ENCODE assay signal across 2 cellular contexts in the genomic region with DNA sequence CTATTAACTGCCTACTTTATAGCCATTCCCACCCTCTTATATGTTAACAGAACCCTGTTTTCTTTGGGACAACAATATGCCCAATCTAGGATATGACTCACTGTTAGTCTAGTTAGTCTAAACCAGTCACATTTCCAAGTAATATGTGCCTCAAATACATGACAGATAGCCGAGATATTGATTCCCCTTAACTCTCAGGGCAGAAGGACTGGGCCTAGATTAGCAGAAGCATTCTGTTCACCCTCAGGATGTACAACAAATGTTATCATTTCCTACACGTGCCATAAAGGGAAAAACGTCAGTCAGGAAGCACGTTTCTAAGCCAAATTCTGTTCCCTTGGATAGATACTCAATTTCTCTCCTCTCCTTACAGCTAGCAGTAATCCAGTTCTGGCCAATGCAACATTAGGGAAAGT.
TF ChIP-seq lines count a peak whose summit lies in the region.

No MANE protein-coding gene starts in this region.

TF ChIP-seq in IMR-90, 13 proteins besides CTCF, POLR2A, EP300 and RAD21 (continued from another document):
- TF ChIP-seq SMC3 (IDR thresholded peaks at IDR 0.05; ENCODE audit: low read depth, low read length), result no peak
- no peak for TF ChIP-seq FOS (IDR thresholded peaks at IDR 0.05; ENCODE audit: low read depth, low read length)
- TF ChIP-seq, protein P1, sequence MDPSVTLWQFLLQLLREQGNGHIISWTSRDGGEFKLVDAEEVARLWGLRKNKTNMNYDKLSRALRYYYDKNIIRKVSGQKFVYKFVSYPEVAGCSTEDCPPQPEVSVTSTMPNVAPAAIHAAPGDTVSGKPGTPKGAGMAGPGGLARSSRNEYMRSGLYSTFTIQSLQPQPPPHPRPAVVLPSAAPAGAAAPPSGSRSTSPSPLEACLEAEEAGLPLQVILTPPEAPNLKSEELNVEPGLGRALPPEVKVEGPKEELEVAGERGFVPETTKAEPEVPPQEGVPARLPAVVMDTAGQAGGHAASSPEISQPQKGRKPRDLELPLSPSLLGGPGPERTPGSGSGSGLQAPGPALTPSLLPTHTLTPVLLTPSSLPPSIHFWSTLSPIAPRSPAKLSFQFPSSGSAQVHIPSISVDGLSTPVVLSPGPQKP (IDR thresholded peaks at IDR 0.05; ENCODE audit: borderline replicate concordance, low read depth, low read length), result no peak
- TF ChIP-seq BHLHE40 (IDR thresholded peaks at IDR 0.05; ENCODE audit: low read depth, low read length), result no peak
- TF ChIP-seq RCOR1 (IDR thresholded peaks at IDR 0.05; ENCODE audit: insufficient replicate concordance, low read length), result no peak
- no peak for TF ChIP-seq RFX5 (IDR thresholded peaks at IDR 0.05; ENCODE audit: low read depth, low read length)
- no peak for TF ChIP-seq CEBPB (IDR thresholded peaks at IDR 0.05; ENCODE audit: low read depth, low read length)
- no peak for TF ChIP-seq MAZ (IDR thresholded peaks at IDR 0.05; ENCODE audit: borderline replicate concordance, low read depth, low read length)
- TF ChIP-seq, protein P2, sequence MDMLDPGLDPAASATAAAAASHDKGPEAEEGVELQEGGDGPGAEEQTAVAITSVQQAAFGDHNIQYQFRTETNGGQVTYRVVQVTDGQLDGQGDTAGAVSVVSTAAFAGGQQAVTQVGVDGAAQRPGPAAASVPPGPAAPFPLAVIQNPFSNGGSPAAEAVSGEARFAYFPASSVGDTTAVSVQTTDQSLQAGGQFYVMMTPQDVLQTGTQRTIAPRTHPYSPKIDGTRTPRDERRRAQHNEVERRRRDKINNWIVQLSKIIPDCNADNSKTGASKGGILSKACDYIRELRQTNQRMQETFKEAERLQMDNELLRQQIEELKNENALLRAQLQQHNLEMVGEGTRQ (IDR thresholded peaks at IDR 0.05; ENCODE audit: low read depth, low read length), result no peak
- TF ChIP-seq MXI1 (IDR thresholded peaks at IDR 0.05; ENCODE audit: borderline replicate concordance, low read depth, low read length), result no peak
- TF ChIP-seq MAFK (IDR thresholded peaks at IDR 0.05; ENCODE audit: low read depth, low read length), result no peak
- TF ChIP-seq CHD1 (IDR thresholded peaks at IDR 0.05; ENCODE audit: low read depth, low read length), result no peak

TF ChIP-seq in SK-N-SH, 30 proteins besides CTCF, POLR2A, EP300 and RAD21:
- TF ChIP-seq POLR2AphosphoS5 (IDR thresholded peaks at IDR 0.05; ENCODE audit: low read depth, low read length), result no peak
- no peak for TF ChIP-seq SIN3A (IDR thresholded peaks at IDR 0.05; ENCODE audit: borderline replicate concordance, low read depth, low read length)
- TF ChIP-seq, protein P2 (IDR thresholded peaks at IDR 0.05; ENCODE audit: borderline replicate concordance, low read depth, low read length), result no peak
- no peak for TF ChIP-seq JUND (IDR thresholded peaks at IDR 0.05)
- TF ChIP-seq GATA2 (CRISPR knock-in tag; IDR thresholded peaks at IDR 0.05), result no peak
- no peak for TF ChIP-seq TCF12 (IDR thresholded peaks at IDR 0.05)
- no peak for TF ChIP-seq TAF1 (IDR thresholded peaks at IDR 0.05; ENCODE audit: borderline replicate concordance, low read depth, low read length)
- TF ChIP-seq ELF1 (IDR thresholded peaks at IDR 0.05), result no peak
- TF ChIP-seq, protein P3, sequence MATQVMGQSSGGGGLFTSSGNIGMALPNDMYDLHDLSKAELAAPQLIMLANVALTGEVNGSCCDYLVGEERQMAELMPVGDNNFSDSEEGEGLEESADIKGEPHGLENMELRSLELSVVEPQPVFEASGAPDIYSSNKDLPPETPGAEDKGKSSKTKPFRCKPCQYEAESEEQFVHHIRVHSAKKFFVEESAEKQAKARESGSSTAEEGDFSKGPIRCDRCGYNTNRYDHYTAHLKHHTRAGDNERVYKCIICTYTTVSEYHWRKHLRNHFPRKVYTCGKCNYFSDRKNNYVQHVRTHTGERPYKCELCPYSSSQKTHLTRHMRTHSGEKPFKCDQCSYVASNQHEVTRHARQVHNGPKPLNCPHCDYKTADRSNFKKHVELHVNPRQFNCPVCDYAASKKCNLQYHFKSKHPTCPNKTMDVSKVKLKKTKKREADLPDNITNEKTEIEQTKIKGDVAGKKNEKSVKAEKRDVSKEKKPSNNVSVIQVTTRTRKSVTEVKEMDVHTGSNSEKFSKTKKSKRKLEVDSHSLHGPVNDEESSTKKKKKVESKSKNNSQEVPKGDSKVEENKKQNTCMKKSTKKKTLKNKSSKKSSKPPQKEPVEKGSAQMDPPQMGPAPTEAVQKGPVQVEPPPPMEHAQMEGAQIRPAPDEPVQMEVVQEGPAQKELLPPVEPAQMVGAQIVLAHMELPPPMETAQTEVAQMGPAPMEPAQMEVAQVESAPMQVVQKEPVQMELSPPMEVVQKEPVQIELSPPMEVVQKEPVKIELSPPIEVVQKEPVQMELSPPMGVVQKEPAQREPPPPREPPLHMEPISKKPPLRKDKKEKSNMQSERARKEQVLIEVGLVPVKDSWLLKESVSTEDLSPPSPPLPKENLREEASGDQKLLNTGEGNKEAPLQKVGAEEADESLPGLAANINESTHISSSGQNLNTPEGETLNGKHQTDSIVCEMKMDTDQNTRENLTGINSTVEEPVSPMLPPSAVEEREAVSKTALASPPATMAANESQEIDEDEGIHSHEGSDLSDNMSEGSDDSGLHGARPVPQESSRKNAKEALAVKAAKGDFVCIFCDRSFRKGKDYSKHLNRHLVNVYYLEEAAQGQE (IDR thresholded peaks at IDR 0.05; ENCODE audit: low read depth, low read length), result no peak
- TF ChIP-seq, protein P4, sequence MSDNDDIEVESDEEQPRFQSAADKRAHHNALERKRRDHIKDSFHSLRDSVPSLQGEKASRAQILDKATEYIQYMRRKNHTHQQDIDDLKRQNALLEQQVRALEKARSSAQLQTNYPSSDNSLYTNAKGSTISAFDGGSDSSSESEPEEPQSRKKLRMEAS (IDR thresholded peaks at IDR 0.05; ENCODE audit: low read depth), result no peak
- TF ChIP-seq CHD2 (IDR thresholded peaks at IDR 0.05; ENCODE audit: low read length, partially characterized antibody), result no peak
